Comparison of ENCODE assay signal across 21 cellular contexts in genomic region chr1:54262244-54262643, GRCh38.
"Had no signal": no experiment of that assay in that cellular context is flagged by ENCODE, and none has a peak within 500 bp of the region (broad histone marks: within the 10 kb centered on the region; RNA-seq: fewer than 3 reads in every experiment).

No MANE protein-coding gene starts in this region.

- H3K27ac Mint-ChIP-seq: dendritic cell treated with granulocyte-macrophage colony-stimulating factor and Interleukin-4, amounts not matched to agents 40 ng/mL and 50 ng/mL, for 4 days had no signal

- H3K27me3 Mint-ChIP-seq: dendritic cell treated with granulocyte-macrophage colony-stimulating factor and Interleukin-4, amounts not matched to agents 40 ng/mL and 50 ng/mL, for 4 days; effector memory CD8-positive, alpha-beta T cell; naive thymus-derived CD4-positive, alpha-beta T cell had no signal

- H3K9me3 Mint-ChIP-seq: dendritic cell treated with granulocyte-macrophage colony-stimulating factor and Interleukin-4, amounts not matched to agents 40 ng/mL and 50 ng/mL, for 4 days; effector memory CD8-positive, alpha-beta T cell; naive thymus-derived CD4-positive, alpha-beta T cell had no signal

- H3K4me3 Mint-ChIP-seq: dendritic cell treated with granulocyte-macrophage colony-stimulating factor and Interleukin-4, amounts not matched to agents 40 ng/mL and 50 ng/mL, for 4 days; effector memory CD8-positive, alpha-beta T cell; naive thymus-derived CD4-positive, alpha-beta T cell had no signal

- DNase-seq: cerebellar nuclear complex; effector memory CD8-positive, alpha-beta T cell; esophagus squamous epithelium; foreskin fibroblast; kidney glomerular epithelial cell; mammary epithelial cell; naive thymus-derived CD4-positive, alpha-beta T cell; right lobe of liver; stimulated activated CD4-positive, alpha-beta T cell treated with anti-CD3 and anti-CD28 coated beads, Interleukin-15, amount 100 ng/mL, for 24 hours; stimulated activated CD4-positive, alpha-beta T cell treated with anti-CD3 and anti-CD28 coated beads, Interleukin-1b, Interleukin-23, amount 100 ng/mL, for 48 hours; stimulated activated CD4-positive, alpha-beta T cell treated with anti-CD3 and anti-CD28 coated beads, Interleukin-4, amount 100 ng/mL, for 4 hours; stimulated activated naive CD4-positive, alpha-beta T cell; stomach; substantia nigra; transverse colon had no signal

- H3K36me3 ChIP-seq: prostate gland, right lobe of liver, transverse colon had no signal

- H3K4me3 ChIP-seq: esophagus squamous epithelium, gastroesophageal sphincter, hepatocyte, prostate gland, right lobe of liver, stomach, thoracic aorta, transverse colon had no signal

- H3K4me2 ChIP-seq: hepatocyte had no signal

- H3K27ac ChIP-seq: esophagus squamous epithelium, gastroesophageal sphincter, hepatocyte, parathyroid adenoma, prostate gland, right lobe of liver, thoracic aorta, transverse colon had no signal

- H2AFZ ChIP-seq: hepatocyte, parathyroid adenoma had no signal

- ATAC-seq: effector memory CD8-positive, alpha-beta T cell; gastroesophageal sphincter; naive thymus-derived CD4-positive, alpha-beta T cell had no signal

- H3K27me3 ChIP-seq: esophagus squamous epithelium, gastroesophageal sphincter, hepatocyte, right lobe of liver, stomach, transverse colon had no signal

- H3K9me3 ChIP-seq: esophagus squamous epithelium, gastroesophageal sphincter, prostate gland, right lobe of liver, stomach, thoracic aorta, transverse colon had no signal

- H3K9ac ChIP-seq: parathyroid adenoma had no signal

- H3K4me1 ChIP-seq: parathyroid adenoma, prostate gland had no signal
